19 cellular contexts compared by ENCODE assay signal in the genomic region with DNA sequence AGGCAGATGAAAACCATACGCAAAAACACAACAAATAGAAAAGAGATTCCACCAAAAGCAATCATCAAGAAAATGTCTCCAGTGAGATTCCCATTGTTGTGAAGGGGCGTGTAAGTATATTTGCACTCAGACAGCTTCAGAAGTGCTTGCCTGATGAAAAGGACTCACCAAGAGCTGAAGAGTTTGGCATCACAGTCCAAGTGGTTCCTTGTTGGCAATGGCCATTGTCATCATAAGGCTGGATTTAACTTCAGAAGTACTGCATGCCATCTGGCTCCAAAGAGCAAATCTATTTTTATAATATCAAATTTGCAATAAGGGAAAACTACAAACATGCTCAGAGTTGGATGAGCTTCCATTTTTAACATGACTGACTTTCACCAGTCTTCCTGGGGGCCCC.
"Had no signal": no experiment of that assay in that cellular context is flagged by ENCODE, and none has a peak within 500 bp of the region (broad histone marks: within the 10 kb centered on the region; RNA-seq: fewer than 3 reads in every experiment).

No MANE protein-coding gene starts in this region.

- H3K9me3 ChIP-seq: body of pancreas, stomach, suprapubic skin, tibial nerve had no signal

- H3K36me3 Mint-ChIP-seq: natural killer cell treated with Interleukin-12 subunit alpha and Interleukin-12 subunit beta and Interleukin-15 and Interleukin-18, amount 100 ng/mL, for 72 hours; stimulated activated memory B cell treated with anti-CD40 and anti-IgM and Interleukin-4, amounts not matched to agents 10 μg/mL and 1 μg/mL and 100 μg/mL, for 72 hours had no signal

- H3K36me3 ChIP-seq: stomach, suprapubic skin, tibial nerve had no signal

- H3K9ac ChIP-seq: parathyroid adenoma had no signal

- H3K27ac ChIP-seq: body of pancreas, dorsolateral prefrontal cortex, parathyroid adenoma, stomach, suprapubic skin had no signal

- H3K27me3 ChIP-seq: body of pancreas, stomach, suprapubic skin, tibial nerve had no signal

- H3K4me1 Mint-ChIP-seq: activated CD4-positive, alpha-beta T cell treated with anti-CD3 and anti-CD28 coated beads, Interleukin-2, amount 10 ng/mL, durations not matched to agents 24 days and 14 days; stimulated activated memory B cell treated with anti-CD40 and anti-IgM and Interleukin-4, amounts not matched to agents 10 μg/mL and 1 μg/mL and 100 μg/mL, for 72 hours had no signal

- DNase-seq: activated CD4-positive, alpha-beta T cell treated with anti-CD3 and anti-CD28 coated beads, Interleukin-2, amount 10 ng/mL, durations not matched to agents 24 days and 14 days; activated CD8-positive, alpha-beta T cell treated with anti-CD3 and anti-CD28 coated beads for 36 hours; activated gamma-delta T cell; activated naive CD4-positive, alpha-beta T cell treated with anti-CD3 and anti-CD28 coated beads, Interleukin-2, amount 50 U/mL, for 16 hours; body of pancreas; effector memory CD8-positive, alpha-beta T cell; glutamatergic neuron; hippocampal formation; nucleus accumbens; small intestine; stimulated activated CD4-positive, alpha-beta T cell treated with anti-CD3 and anti-CD28 coated beads, Interleukin-15, amount 100 ng/mL, for 24 hours; stomach had no signal

- H3K27ac Mint-ChIP-seq: activated CD4-positive, alpha-beta T cell treated with anti-CD3 and anti-CD28 coated beads, Interleukin-2, amount 10 ng/mL, durations not matched to agents 24 days and 14 days; activated CD8-positive, alpha-beta T cell treated with anti-CD3 and anti-CD28 coated beads for 36 hours; activated T-helper 1 cell treated with anti-CD3 and anti-CD28 coated beads, Interleukin-12 subunit alpha, Interleukin-12 subunit beta, Interleukin-2, Interleukin-4 antibody, amounts not matched to agents 30 ng/mL and 10 ng/mL and 1 ng/mL, durations not matched to agents 14 hours and 24 hours and 36 hours; effector memory CD8-positive, alpha-beta T cell; natural killer cell treated with Interleukin-12 subunit alpha and Interleukin-12 subunit beta and Interleukin-15 and Interleukin-18, amount 100 ng/mL, for 72 hours; stimulated activated memory B cell treated with anti-CD40 and anti-IgM and Interleukin-4, amounts not matched to agents 10 μg/mL and 1 μg/mL and 100 μg/mL, for 72 hours had no signal

- H3K4me1 ChIP-seq: body of pancreas, parathyroid adenoma, stomach, suprapubic skin had no signal

- H3K9me3 Mint-ChIP-seq: activated CD4-positive, alpha-beta T cell treated with anti-CD3 and anti-CD28 coated beads, Interleukin-2, amount 10 ng/mL, durations not matched to agents 24 days and 14 days; activated CD8-positive, alpha-beta T cell treated with anti-CD3 and anti-CD28 coated beads for 36 hours; activated T-helper 1 cell treated with anti-CD3 and anti-CD28 coated beads, Interleukin-12 subunit alpha, Interleukin-12 subunit beta, Interleukin-2, Interleukin-4 antibody, amounts not matched to agents 30 ng/mL and 10 ng/mL and 1 ng/mL, durations not matched to agents 14 hours and 24 hours and 36 hours; effector memory CD8-positive, alpha-beta T cell; natural killer cell treated with Interleukin-12 subunit alpha and Interleukin-12 subunit beta and Interleukin-15 and Interleukin-18, amount 100 ng/mL, for 72 hours; stimulated activated memory B cell treated with anti-CD40 and anti-IgM and Interleukin-4, amounts not matched to agents 10 μg/mL and 1 μg/mL and 100 μg/mL, for 72 hours had no signal

- H2AFZ ChIP-seq: parathyroid adenoma had no signal

- H3K4me3 ChIP-seq: body of pancreas, dorsolateral prefrontal cortex, stomach, suprapubic skin, tibial nerve had no signal

- H3K4me3 Mint-ChIP-seq: activated CD4-positive, alpha-beta T cell treated with anti-CD3 and anti-CD28 coated beads, Interleukin-2, amount 10 ng/mL, durations not matched to agents 24 days and 14 days; activated CD8-positive, alpha-beta T cell treated with anti-CD3 and anti-CD28 coated beads for 36 hours; activated T-helper 1 cell treated with anti-CD3 and anti-CD28 coated beads, Interleukin-12 subunit alpha, Interleukin-12 subunit beta, Interleukin-2, Interleukin-4 antibody, amounts not matched to agents 30 ng/mL and 10 ng/mL and 1 ng/mL, durations not matched to agents 14 hours and 24 hours and 36 hours; effector memory CD8-positive, alpha-beta T cell; natural killer cell treated with Interleukin-12 subunit alpha and Interleukin-12 subunit beta and Interleukin-15 and Interleukin-18, amount 100 ng/mL, for 72 hours; stimulated activated memory B cell treated with anti-CD40 and anti-IgM and Interleukin-4, amounts not matched to agents 10 μg/mL and 1 μg/mL and 100 μg/mL, for 72 hours had no signal

- H3K27me3 Mint-ChIP-seq: activated CD8-positive, alpha-beta T cell treated with anti-CD3 and anti-CD28 coated beads for 36 hours; effector memory CD8-positive, alpha-beta T cell; natural killer cell treated with Interleukin-12 subunit alpha and Interleukin-12 subunit beta and Interleukin-15 and Interleukin-18, amount 100 ng/mL, for 72 hours; stimulated activated memory B cell treated with anti-CD40 and anti-IgM and Interleukin-4, amounts not matched to agents 10 μg/mL and 1 μg/mL and 100 μg/mL, for 72 hours had no signal

- H3K79me2 ChIP-seq: parathyroid adenoma had no signal
